Comparison of ENCODE assay signal across 25 cellular contexts in the genomic region with DNA sequence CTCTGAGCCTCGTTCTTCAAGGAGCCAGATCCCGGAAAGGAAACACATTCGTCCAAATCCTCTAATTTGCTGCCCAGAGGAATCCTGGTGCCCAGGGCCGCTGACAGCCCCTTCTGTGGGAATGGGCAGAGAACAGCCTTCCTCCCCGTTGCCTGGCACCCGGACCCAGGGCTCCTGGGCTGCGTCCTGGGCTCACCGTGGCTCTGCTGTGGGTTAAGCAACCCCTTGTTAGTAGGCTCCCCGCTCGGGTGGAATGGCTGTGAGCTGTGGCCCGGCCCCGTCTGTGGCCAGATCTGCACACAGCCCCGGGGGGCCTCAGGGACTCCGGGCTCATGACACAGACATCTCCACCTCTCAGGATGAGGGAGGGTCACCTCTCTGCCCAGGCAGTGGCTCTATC.
"Had no signal": no experiment of that assay in that cellular context is flagged by ENCODE, and none has a peak within 500 bp of the region (broad histone marks: within the 10 kb centered on the region; RNA-seq: fewer than 3 reads in every experiment).

No MANE protein-coding gene starts in this region.

- H3K27ac ChIP-seq: breast epithelium, hepatocyte, left ventricle myocardium inferior, neutrophil, vagina had no signal

- ATAC-seq: activated CD8-positive, alpha-beta T cell treated with anti-CD3 and anti-CD28 coated beads, Interleukin-2, amount 10 ng/mL, durations not matched to agents 7 days and 5 days; natural killer cell treated with Interleukin-12 subunit alpha and Interleukin-12 subunit beta and Interleukin-15 and Interleukin-18, amount 100 ng/mL, for 72 hours; pancreas; sciatic nerve; stimulated activated memory B cell treated with anti-CD40 and anti-IgM and Interleukin-4, amounts not matched to agents 10 μg/mL and 1 μg/mL and 100 μg/mL, for 72 hours; T-cell had no signal

- H3K36me3 ChIP-seq: breast epithelium, left ventricle myocardium inferior, neutrophil, pancreas, vagina had no signal

- H3K4me1 ChIP-seq: breast epithelium, vagina had no signal

- H3K27ac Mint-ChIP-seq: activated CD8-positive, alpha-beta T cell treated with anti-CD3 and anti-CD28 coated beads, Interleukin-2, amount 10 ng/mL, durations not matched to agents 7 days and 5 days; activated T-helper 1 cell treated with anti-CD3 and anti-CD28 coated beads, Interleukin-12 subunit alpha, Interleukin-12 subunit beta, Interleukin-2, Interleukin-4 antibody, amounts not matched to agents 30 ng/mL and 10 ng/mL and 1 ng/mL, durations not matched to agents 14 hours and 24 hours and 36 hours; natural killer cell treated with Interleukin-12 subunit alpha and Interleukin-12 subunit beta and Interleukin-15 and Interleukin-18, amount 100 ng/mL, for 72 hours; stimulated activated memory B cell treated with anti-CD40 and anti-IgM and Interleukin-4, amounts not matched to agents 10 μg/mL and 1 μg/mL and 100 μg/mL, for 72 hours; T-cell; type B pancreatic cell had no signal

- H3K27me3 Mint-ChIP-seq: type B pancreatic cell had no signal

- H3K9me3 ChIP-seq: breast epithelium, left ventricle myocardium inferior, neutrophil, pancreas, vagina had no signal

- H3K27me3 ChIP-seq: hepatocyte, neutrophil, pancreas, vagina had no signal

- H3K4me3 Mint-ChIP-seq: activated CD8-positive, alpha-beta T cell treated with anti-CD3 and anti-CD28 coated beads, Interleukin-2, amount 10 ng/mL, durations not matched to agents 7 days and 5 days; activated T-helper 1 cell treated with anti-CD3 and anti-CD28 coated beads, Interleukin-12 subunit alpha, Interleukin-12 subunit beta, Interleukin-2, Interleukin-4 antibody, amounts not matched to agents 30 ng/mL and 10 ng/mL and 1 ng/mL, durations not matched to agents 14 hours and 24 hours and 36 hours; natural killer cell treated with Interleukin-12 subunit alpha and Interleukin-12 subunit beta and Interleukin-15 and Interleukin-18, amount 100 ng/mL, for 72 hours; stimulated activated memory B cell treated with anti-CD40 and anti-IgM and Interleukin-4, amounts not matched to agents 10 μg/mL and 1 μg/mL and 100 μg/mL, for 72 hours; T-cell; type B pancreatic cell had no signal

- DNase-seq: activated CD4-positive, alpha-beta T cell treated with anti-CD3 and anti-CD28 coated beads for 1 hour; activated CD4-positive, alpha-beta T cell treated with anti-CD3 and anti-CD28 coated beads, Interleukin-2, amount 50 U/mL, for 1 hour; activated CD8-positive, alpha-beta T cell treated with anti-CD3 and anti-CD28 coated beads, Interleukin-2, amount 10 ng/mL, durations not matched to agents 7 days and 5 days; activated gamma-delta T cell; activated naive CD4-positive, alpha-beta T cell treated with anti-CD3 and anti-CD28 coated beads, Interleukin-2, amount 50 U/mL, for 16 hours; cerebellar nuclear complex; effector CD4-positive, alpha-beta T cell; erythroblast; foreskin fibroblast; kidney glomerular epithelial cell; left ventricle myocardium inferior; mammary epithelial cell; stimulated activated CD4-positive, alpha-beta T cell treated with anti-CD3 and anti-CD28 coated beads, Interleukin-15, amount 100 ng/mL, for 24 hours; T-cell had no signal

- H3K4me1 Mint-ChIP-seq: stimulated activated memory B cell treated with anti-CD40 and anti-IgM and Interleukin-4, amounts not matched to agents 10 μg/mL and 1 μg/mL and 100 μg/mL, for 72 hours; T-cell had no signal

- H3K9me3 Mint-ChIP-seq: activated T-helper 1 cell treated with anti-CD3 and anti-CD28 coated beads, Interleukin-12 subunit alpha, Interleukin-12 subunit beta, Interleukin-2, Interleukin-4 antibody, amounts not matched to agents 30 ng/mL and 10 ng/mL and 1 ng/mL, durations not matched to agents 14 hours and 24 hours and 36 hours; natural killer cell treated with Interleukin-12 subunit alpha and Interleukin-12 subunit beta and Interleukin-15 and Interleukin-18, amount 100 ng/mL, for 72 hours; stimulated activated memory B cell treated with anti-CD40 and anti-IgM and Interleukin-4, amounts not matched to agents 10 μg/mL and 1 μg/mL and 100 μg/mL, for 72 hours; T-cell; type B pancreatic cell had no signal

- H3K4me3 ChIP-seq: breast epithelium, hepatocyte, left ventricle myocardium inferior, pancreas, smooth muscle cell, vagina had no signal
